Comparison of ENCODE assay signal across 1 cellular context in genomic region chr6:79399499-79399898, GRCh38.
TF ChIP-seq lines count a peak whose summit lies in the region.

No MANE protein-coding gene starts in this region.

TF ChIP-seq in HepG2, 621 proteins besides CTCF, POLR2A, EP300 and RAD21 (continued from another document and continues in another):
- TF ChIP-seq, protein P1, sequence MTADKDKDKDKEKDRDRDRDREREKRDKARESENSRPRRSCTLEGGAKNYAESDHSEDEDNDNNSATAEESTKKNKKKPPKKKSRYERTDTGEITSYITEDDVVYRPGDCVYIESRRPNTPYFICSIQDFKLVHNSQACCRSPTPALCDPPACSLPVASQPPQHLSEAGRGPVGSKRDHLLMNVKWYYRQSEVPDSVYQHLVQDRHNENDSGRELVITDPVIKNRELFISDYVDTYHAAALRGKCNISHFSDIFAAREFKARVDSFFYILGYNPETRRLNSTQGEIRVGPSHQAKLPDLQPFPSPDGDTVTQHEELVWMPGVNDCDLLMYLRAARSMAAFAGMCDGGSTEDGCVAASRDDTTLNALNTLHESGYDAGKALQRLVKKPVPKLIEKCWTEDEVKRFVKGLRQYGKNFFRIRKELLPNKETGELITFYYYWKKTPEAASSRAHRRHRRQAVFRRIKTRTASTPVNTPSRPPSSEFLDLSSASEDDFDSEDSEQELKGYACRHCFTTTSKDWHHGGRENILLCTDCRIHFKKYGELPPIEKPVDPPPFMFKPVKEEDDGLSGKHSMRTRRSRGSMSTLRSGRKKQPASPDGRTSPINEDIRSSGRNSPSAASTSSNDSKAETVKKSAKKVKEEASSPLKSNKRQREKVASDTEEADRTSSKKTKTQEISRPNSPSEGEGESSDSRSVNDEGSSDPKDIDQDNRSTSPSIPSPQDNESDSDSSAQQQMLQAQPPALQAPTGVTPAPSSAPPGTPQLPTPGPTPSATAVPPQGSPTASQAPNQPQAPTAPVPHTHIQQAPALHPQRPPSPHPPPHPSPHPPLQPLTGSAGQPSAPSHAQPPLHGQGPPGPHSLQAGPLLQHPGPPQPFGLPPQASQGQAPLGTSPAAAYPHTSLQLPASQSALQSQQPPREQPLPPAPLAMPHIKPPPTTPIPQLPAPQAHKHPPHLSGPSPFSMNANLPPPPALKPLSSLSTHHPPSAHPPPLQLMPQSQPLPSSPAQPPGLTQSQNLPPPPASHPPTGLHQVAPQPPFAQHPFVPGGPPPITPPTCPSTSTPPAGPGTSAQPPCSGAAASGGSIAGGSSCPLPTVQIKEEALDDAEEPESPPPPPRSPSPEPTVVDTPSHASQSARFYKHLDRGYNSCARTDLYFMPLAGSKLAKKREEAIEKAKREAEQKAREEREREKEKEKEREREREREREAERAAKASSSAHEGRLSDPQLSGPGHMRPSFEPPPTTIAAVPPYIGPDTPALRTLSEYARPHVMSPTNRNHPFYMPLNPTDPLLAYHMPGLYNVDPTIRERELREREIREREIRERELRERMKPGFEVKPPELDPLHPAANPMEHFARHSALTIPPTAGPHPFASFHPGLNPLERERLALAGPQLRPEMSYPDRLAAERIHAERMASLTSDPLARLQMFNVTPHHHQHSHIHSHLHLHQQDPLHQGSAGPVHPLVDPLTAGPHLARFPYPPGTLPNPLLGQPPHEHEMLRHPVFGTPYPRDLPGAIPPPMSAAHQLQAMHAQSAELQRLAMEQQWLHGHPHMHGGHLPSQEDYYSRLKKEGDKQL (CRISPR knock-in tag; IDR thresholded peaks at IDR 0.05; ENCODE audit: low read depth): no peak
- TF ChIP-seq DPF2 (CRISPR knock-in tag; IDR thresholded peaks at IDR 0.05; ENCODE audit: borderline replicate concordance, low read depth) (no peak), ZBTB1 (CRISPR knock-in tag; IDR thresholded peaks at IDR 0.05; ENCODE audit: borderline replicate concordance) (no peak), MAFF (IDR thresholded peaks at IDR 0.05; ENCODE audit: low read depth, low read length) (peak; percentile 28; the same call in 1 of the 2 replicates), DRAP1 (CRISPR knock-in tag; IDR thresholded peaks at IDR 0.05) (no peak), SETDB1 (CRISPR knock-in tag; IDR thresholded peaks at IDR 0.05; ENCODE audit: borderline replicate concordance) (no peak), FUBP1 (CRISPR knock-in tag; IDR thresholded peaks at IDR 0.05; ENCODE audit: borderline replicate concordance) (no peak), ZNF224 (CRISPR knock-in tag; IDR thresholded peaks at IDR 0.05) (no peak), ZNF672 (CRISPR knock-in tag; IDR thresholded peaks at IDR 0.05) (no peak), GLMP (CRISPR knock-in tag; IDR thresholded peaks at IDR 0.05; ENCODE audit: borderline replicate concordance) (no peak), ZNF329 (CRISPR knock-in tag; IDR thresholded peaks at IDR 0.05; ENCODE audit: low read depth) (no peak), ATAD3A (CRISPR knock-in tag; IDR thresholded peaks at IDR 0.05) (no peak), ZNF841 (CRISPR knock-in tag; IDR thresholded peaks at IDR 0.05; ENCODE audit: borderline replicate concordance) (no peak), HOXA5 (CRISPR knock-in tag; IDR thresholded peaks at IDR 0.05) (no peak), FOSL2 (CRISPR knock-in tag; IDR thresholded peaks at IDR 0.05) (peak; percentile 40; the same call in 1 of the 2 replicates), KLF12 (CRISPR knock-in tag; IDR thresholded peaks at IDR 0.05; ENCODE audit: borderline replicate concordance) (peak; percentile 54; the same call in 1 of the 2 replicates), HNRNPL (IDR thresholded peaks at IDR 0.05; ENCODE audit: low read depth, low read length) (no peak), ZNF83 (CRISPR knock-in tag; IDR thresholded peaks at IDR 0.05; ENCODE audit: borderline replicate concordance) (no peak), PPARG (CRISPR knock-in tag; conservative IDR thresholded peaks at IDR 0.05) (no peak; the same call in 1 of the 2 replicates), CBFB (CRISPR knock-in tag; IDR thresholded peaks at IDR 0.05) (no peak), DDIT3 (CRISPR knock-in tag; IDR thresholded peaks at IDR 0.05) (no peak), ZNF644 (CRISPR knock-in tag; IDR thresholded peaks at IDR 0.05; ENCODE audit: low read depth) (peak; percentile 63), GATA4 (IDR thresholded peaks at IDR 0.05; ENCODE audit: borderline replicate concordance, low read depth) (no peak), SRSF4 (IDR thresholded peaks at IDR 0.05; ENCODE audit: low read depth, low read length, poor library complexity, severe bottlenecking) (no peak), TIGD3 (CRISPR knock-in tag; IDR thresholded peaks at IDR 0.05; ENCODE audit: borderline replicate concordance) (no peak), PHB2 (IDR thresholded peaks at IDR 0.05; ENCODE audit: partially characterized antibody) (no peak), FOXP1 (IDR thresholded peaks at IDR 0.05) (no peak), FOXP1 (CRISPR knock-in tag; IDR thresholded peaks at IDR 0.05) (peak; percentile 49; the same call in 1 of the 2 replicates), RARG (CRISPR knock-in tag; IDR thresholded peaks at IDR 0.05; ENCODE audit: low read depth) (no peak), PAWR (CRISPR knock-in tag; IDR thresholded peaks at IDR 0.05; ENCODE audit: borderline replicate concordance) (no peak), ZNF501 (CRISPR knock-in tag; IDR thresholded peaks at IDR 0.05) (no peak), ZBED4 (CRISPR knock-in tag; IDR thresholded peaks at IDR 0.05; ENCODE audit: borderline replicate concordance) (no peak), ZNF572 (CRISPR knock-in tag; IDR thresholded peaks at IDR 0.05) (no peak), CC2D1A (CRISPR knock-in tag; IDR thresholded peaks at IDR 0.05) (no peak), SNRNP70 (IDR thresholded peaks at IDR 0.05; ENCODE audit: low read depth, low read length) (no peak), RFX3 (CRISPR knock-in tag; IDR thresholded peaks at IDR 0.05) (no peak), KDM3A (CRISPR knock-in tag; IDR thresholded peaks at IDR 0.05; ENCODE audit: low read depth) (no peak), SMARCE1 (IDR thresholded peaks at IDR 0.05; ENCODE audit: borderline replicate concordance) (no peak), ZNF503 (CRISPR knock-in tag; IDR thresholded peaks at IDR 0.05) (0 out of 2 replicates have a peak, but pooled peaks have one; percentile 51), ZNF44 (CRISPR knock-in tag; IDR thresholded peaks at IDR 0.05) (0 out of 2 replicates have a peak, but pooled peaks have one; percentile 44), MED13 (CRISPR knock-in tag; IDR thresholded peaks at IDR 0.05) (no peak), THAP11 (CRISPR knock-in tag; IDR thresholded peaks at IDR 0.05) (no peak), ZNF235 (CRISPR knock-in tag; IDR thresholded peaks at IDR 0.05; ENCODE audit: borderline replicate concordance) (no peak), CENPX (CRISPR knock-in tag; IDR thresholded peaks at IDR 0.05) (no peak), FOXK1 (CRISPR knock-in tag; IDR thresholded peaks at IDR 0.05; ENCODE audit: borderline replicate concordance, low read depth) (no peak), NFYB (CRISPR knock-in tag; IDR thresholded peaks at IDR 0.05) (no peak), ARID2 (CRISPR knock-in tag; IDR thresholded peaks at IDR 0.05; ENCODE audit: borderline replicate concordance) (no peak), HDAC6 (IDR thresholded peaks at IDR 0.05; ENCODE audit: low read depth, low read length) (no peak), FOXO1 (CRISPR knock-in tag; IDR thresholded peaks at IDR 0.05) (0 out of 2 replicates have a peak, but pooled peaks have one; percentile 39), RBM39 (IDR thresholded peaks at IDR 0.05; ENCODE audit: low read depth, low read length, poor library complexity, severe bottlenecking) (no peak)
- TF ChIP-seq, protein P2, sequence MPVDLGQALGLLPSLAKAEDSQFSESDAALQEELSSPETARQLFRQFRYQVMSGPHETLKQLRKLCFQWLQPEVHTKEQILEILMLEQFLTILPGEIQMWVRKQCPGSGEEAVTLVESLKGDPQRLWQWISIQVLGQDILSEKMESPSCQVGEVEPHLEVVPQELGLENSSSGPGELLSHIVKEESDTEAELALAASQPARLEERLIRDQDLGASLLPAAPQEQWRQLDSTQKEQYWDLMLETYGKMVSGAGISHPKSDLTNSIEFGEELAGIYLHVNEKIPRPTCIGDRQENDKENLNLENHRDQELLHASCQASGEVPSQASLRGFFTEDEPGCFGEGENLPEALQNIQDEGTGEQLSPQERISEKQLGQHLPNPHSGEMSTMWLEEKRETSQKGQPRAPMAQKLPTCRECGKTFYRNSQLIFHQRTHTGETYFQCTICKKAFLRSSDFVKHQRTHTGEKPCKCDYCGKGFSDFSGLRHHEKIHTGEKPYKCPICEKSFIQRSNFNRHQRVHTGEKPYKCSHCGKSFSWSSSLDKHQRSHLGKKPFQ (CRISPR knock-in tag; IDR thresholded peaks at IDR 0.05; ENCODE audit: insufficient replicate concordance): no peak
